8 cellular contexts compared by ENCODE assay signal in genomic region chr9:107425110-107426025, GRCh38.
DNase-seq lines count a peak whose midpoint lies in the region; ATAC-seq and TF ChIP-seq lines count a peak whose summit lies in the region.

No MANE protein-coding gene starts in this region.

- no peak overlapping the region for H3K4me3 ChIP-seq in GM12864 (ENCODE audit: low read depth, low read length)

- no peak overlapping the region for H3K27ac Mint-ChIP-seq in HFFc6
- no peak overlapping the region for H3K27ac Mint-ChIP-seq in activated T-helper 17 cell treated with anti-CD3 and anti-CD28 coated beads, Interleukin-2, amount 50 U/mL, for 72 hours
- no peak overlapping the region for H3K27ac Mint-ChIP-seq in neural crest cell (ENCODE audit: unreplicated experiment)

- ATAC-seq in activated T-helper 17 cell treated with anti-CD3 and anti-CD28 coated beads, Interleukin-2, amount 50 U/mL, for 72 hours (replicated peaks), result peak; percentile 74

- H3K27me3 Mint-ChIP-seq in HFFc6 (ENCODE audit: insufficient read depth), result peaks cover 6% of the 10 kb centered on the region
- H3K27me3 Mint-ChIP-seq in activated T-helper 17 cell treated with anti-CD3 and anti-CD28 coated beads, Interleukin-2, amount 50 U/mL, for 72 hours, result peaks cover 17% of the 10 kb centered on the region
- no peaks in the 10 kb centered on the region for H3K27me3 Mint-ChIP-seq in neural crest cell (ENCODE audit: low read depth)

- H3K36me3 Mint-ChIP-seq in HFFc6 (ENCODE audit: low read depth), result no peaks in the 10 kb centered on the region
- no peaks in the 10 kb centered on the region for H3K36me3 Mint-ChIP-seq in activated T-helper 17 cell treated with anti-CD3 and anti-CD28 coated beads, Interleukin-2, amount 50 U/mL, for 72 hours (ENCODE audit: low read depth)
- H3K36me3 Mint-ChIP-seq in neural crest cell (ENCODE audit: low read depth), result no peaks in the 10 kb centered on the region

- H3K4me3 Mint-ChIP-seq in HFFc6 (peak overlapping the region; percentile 17; the same call in 1 of the 2 replicates), neural crest cell (peak overlapping the region; percentile 23)
- H3K4me3 Mint-ChIP-seq in activated T-helper 17 cell treated with anti-CD3 and anti-CD28 coated beads, Interleukin-2, amount 50 U/mL, for 72 hours, result peak overlapping the region; percentile 42

- DNase-seq in GM12864 (ENCODE audit: low read depth) (no peak), HFFc6 (no peak), NCI-H460 (ENCODE audit: extremely low read depth, low read depth) (peak; percentile 51), fibroblast of the conjunctiva (ENCODE audit: low read depth) (peak; percentile 77), neural crest cell (ENCODE audit: low read depth, low spot score) (peak; percentile 78), superior temporal gyrus (ENCODE audit: extremely low spot score) (peak; percentile 47), NCI-H526 (lab: John Stamatoyannopoulos, UW) (no peak)

- no peaks in the 10 kb centered on the region for H3K4me1 Mint-ChIP-seq in HFFc6 (ENCODE audit: low read depth)
- H3K4me1 Mint-ChIP-seq in activated T-helper 17 cell treated with anti-CD3 and anti-CD28 coated beads, Interleukin-2, amount 50 U/mL, for 72 hours, result no peaks in the 10 kb centered on the region
- H3K4me1 Mint-ChIP-seq in neural crest cell, result peaks cover 14% of the 10 kb centered on the region

- H3K9me3 Mint-ChIP-seq in HFFc6 (no peaks in the 10 kb centered on the region), neural crest cell (no peaks in the 10 kb centered on the region)
- no peaks in the 10 kb centered on the region for H3K9me3 Mint-ChIP-seq in activated T-helper 17 cell treated with anti-CD3 and anti-CD28 coated beads, Interleukin-2, amount 50 U/mL, for 72 hours

- TF ChIP-seq CTCF in GM12864 (IDR thresholded peaks at IDR 0.05; ENCODE audit: low read depth, low read length, missing control alignments) (peak; percentile 99), HFFc6 (IDR thresholded peaks at IDR 0.05) (peak; percentile 84), neural crest cell (conservative IDR thresholded peaks at IDR 0.05) (peak; percentile 88)

Comparison
In these comparisons a context has a peak if more than half of its experiments do, and no peak if none do; other contexts are left out.
1. DNase-seq: peak in NCI-H460 (single experiment), fibroblast of the conjunctiva (single experiment), neural crest cell (single experiment) and superior temporal gyrus (single experiment); none in GM12864 (single experiment), HFFc6 (single experiment) and NCI-H526 (0 of 2).
2. Peak in every context shown above with its lines, with median percentiles within 50 percentile points of each other: CTCF ChIP-seq and H3K4me3 Mint-ChIP-seq.